16 cellular contexts compared by ENCODE assay signal in genomic region chr13:42549555-42549941, GRCh38. TPM values are rescaled to one million over a fixed set of nuclear protein-coding genes. Genes with fewer than 3 reads are reported as not detected.
DNase-seq lines count a peak whose midpoint lies in the region; ATAC-seq and TF ChIP-seq lines count a peak whose summit lies in the region.
"Had no signal": no experiment of that assay in that cellular context is flagged by ENCODE, and none has a peak within 500 bp of the region (broad histone marks: within the 10 kb centered on the region; RNA-seq: fewer than 3 reads in every experiment).

No MANE protein-coding gene starts in this region.

- H3K36me3 Mint-ChIP-seq in WTC11 = no peaks in the 10 kb centered on the region
- H3K36me3 Mint-ChIP-seq in activated CD8-positive, alpha-beta memory T cell treated with anti-CD3 and anti-CD28 coated beads, Interleukin-2, amount 10 ng/mL, durations not matched to agents 7 days and 5 days = peaks cover 2% of the 10 kb centered on the region

- H3K27me3 ChIP-seq in osteoblast (ENCODE audit: insufficient read depth, low read length) = no peaks in the 10 kb centered on the region

- H3K79me2 ChIP-seq in osteoblast (ENCODE audit: insufficient read depth, low read length) = no peaks in the 10 kb centered on the region

- H3K4me3 ChIP-seq in osteoblast (ENCODE audit: insufficient read depth, low read length) = no peak overlapping the region
- H3K4me3 ChIP-seq: thoracic aorta had no signal

- H3K36me3 ChIP-seq in osteoblast (ENCODE audit: insufficient read depth, low read length) = no peaks in the 10 kb centered on the region
- H3K36me3 ChIP-seq: thoracic aorta had no signal

- H3K27ac ChIP-seq in osteoblast (ENCODE audit: low read depth, low read length) = no peak overlapping the region
- H3K27ac ChIP-seq: thoracic aorta had no signal

- ATAC-seq in GM18909 (IDR thresholded peaks at IDR 0.05; ENCODE audit: poor library complexity, unreplicated experiment) = peak; percentile 24
- ATAC-seq in HG02885 (IDR thresholded peaks at IDR 0.05; ENCODE audit: poor library complexity, unreplicated experiment) = peak; percentile 2
- no peak for ATAC-seq in WTC11
- no peak for ATAC-seq in activated CD8-positive, alpha-beta memory T cell treated with anti-CD3 and anti-CD28 coated beads, Interleukin-2, amount 10 ng/mL, durations not matched to agents 7 days and 5 days

- no peaks in the 10 kb centered on the region for H3K27me3 Mint-ChIP-seq in WTC11 (ENCODE audit: low read depth)
- H3K27me3 Mint-ChIP-seq in activated CD8-positive, alpha-beta memory T cell treated with anti-CD3 and anti-CD28 coated beads, Interleukin-2, amount 10 ng/mL, durations not matched to agents 7 days and 5 days = peaks cover 4% of the 10 kb centered on the region

- POLR2A ChIA-PET in WTC11 (lab: Charles Lee) = no interaction called here

- no peaks in the 10 kb centered on the region for H4K20me1 ChIP-seq in osteoblast (ENCODE audit: insufficient read depth, low read length)

- CTCF ChIA-PET in WTC11 (lab: Charles Lee) = no interaction called here
- CTCF ChIA-PET in activated CD8-positive, alpha-beta memory T cell treated with anti-CD3 and anti-CD28 coated beads, Interleukin-2, amount 10 ng/mL, durations not matched to agents 7 days and 5 days (lab: Charles Lee) = no interaction called here

- no peaks in the 10 kb centered on the region for H3K9me3 ChIP-seq in osteoblast (ENCODE audit: low read depth, low read length)
- H3K9me3 ChIP-seq: thoracic aorta had no signal

- H2AFZ ChIP-seq in osteoblast (ENCODE audit: low read length) = peak overlapping the region; percentile 58

- H3K4me1 Mint-ChIP-seq in WTC11 = peaks cover 13% of the 10 kb centered on the region
- H3K4me1 Mint-ChIP-seq in activated CD8-positive, alpha-beta memory T cell treated with anti-CD3 and anti-CD28 coated beads, Interleukin-2, amount 10 ng/mL, durations not matched to agents 7 days and 5 days = peaks cover 21% of the 10 kb centered on the region

- peak overlapping the region; percentile 35; the same call in 1 of the 2 replicates for H3K27ac Mint-ChIP-seq in WTC11
- no peak overlapping the region for H3K27ac Mint-ChIP-seq in activated CD8-positive, alpha-beta memory T cell treated with anti-CD3 and anti-CD28 coated beads, Interleukin-2, amount 10 ng/mL, durations not matched to agents 7 days and 5 days

- H3K4me3 Mint-ChIP-seq in WTC11 = no peak overlapping the region
- H3K4me3 Mint-ChIP-seq in activated CD8-positive, alpha-beta memory T cell treated with anti-CD3 and anti-CD28 coated beads, Interleukin-2, amount 10 ng/mL, durations not matched to agents 7 days and 5 days = no peak overlapping the region

- H3K9me3 Mint-ChIP-seq in WTC11 = peaks cover 9% of the 10 kb centered on the region
- no peaks in the 10 kb centered on the region for H3K9me3 Mint-ChIP-seq in activated CD8-positive, alpha-beta memory T cell treated with anti-CD3 and anti-CD28 coated beads, Interleukin-2, amount 10 ng/mL, durations not matched to agents 7 days and 5 days (ENCODE audit: low read depth)

- DNase-seq in WTC11 (ENCODE audit: low spot score) = no peak
- DNase-seq in osteoblast (ENCODE audit: insufficient read length, low spot score, missing footprints) = no peak
- DNase-seq in activated naive CD4-positive, alpha-beta T cell (lab: John Stamatoyannopoulos, UW) = no peak
- no peak for DNase-seq in HuH-7 (ENCODE audit: low spot score)
- DNase-seq in activated CD8-positive, alpha-beta memory T cell treated with anti-CD3 and anti-CD28 coated beads, Interleukin-2, amount 10 ng/mL, durations not matched to agents 7 days and 5 days = no peak
- DNase-seq: activated CD4-positive, CD25-positive, alpha-beta regulatory T cell treated with anti-CD3 and anti-CD28 coated beads, Interleukin-2, amount 50 U/mL, for 72 hours; cerebellar nuclear complex; GOT3; MM.1S; NCI-H2081 treated with DMSO at 0.1 percent for 48 hours; NCI-H69; RPMI8226 had no signal

- H3K4me1 ChIP-seq in osteoblast (ENCODE audit: insufficient read depth, low read length) = peaks cover 27% of the 10 kb centered on the region

- no peak for TF ChIP-seq CTCF in WTC11 (IDR thresholded peaks at IDR 0.05)
- TF ChIP-seq CTCF in osteoblast (IDR thresholded peaks at IDR 0.05; ENCODE audit: extremely low read depth, low read depth, low read length) = no peak

- H3K4me2 ChIP-seq in osteoblast (ENCODE audit: insufficient read depth, low read length) = no peak overlapping the region

TF ChIP-seq in WTC11, 78 proteins besides CTCF, POLR2A, EP300 and RAD21:
- TF ChIP-seq CREB1 (CRISPR knock-in tag; IDR thresholded peaks at IDR 0.05) (no peak), KAT7 (CRISPR knock-in tag; IDR thresholded peaks at IDR 0.05; ENCODE audit: borderline replicate concordance) (no peak), ZNF317 (CRISPR knock-in tag; IDR thresholded peaks at IDR 0.05; ENCODE audit: borderline replicate concordance, low read depth) (no peak), EMX1 (CRISPR knock-in tag; IDR thresholded peaks at IDR 0.05) (no peak), HMGA2 (CRISPR knock-in tag; IDR thresholded peaks at IDR 0.05) (no peak), CBFB (CRISPR knock-in tag; IDR thresholded peaks at IDR 0.05; ENCODE audit: low read depth) (no peak), OVOL2 (CRISPR knock-in tag; IDR thresholded peaks at IDR 0.05; ENCODE audit: borderline replicate concordance) (no peak), MYBL2 (CRISPR knock-in tag; IDR thresholded peaks at IDR 0.05) (no peak), RORB (CRISPR knock-in tag; IDR thresholded peaks at IDR 0.05) (no peak), ZNF121 (CRISPR knock-in tag; IDR thresholded peaks at IDR 0.05) (no peak), ZBTB21 (CRISPR knock-in tag; IDR thresholded peaks at IDR 0.05; ENCODE audit: borderline replicate concordance) (no peak), NFYB (CRISPR knock-in tag; conservative IDR thresholded peaks at IDR 0.05; ENCODE audit: low read depth) (no peak), GTF2I (CRISPR knock-in tag; conservative IDR thresholded peaks at IDR 0.05) (no peak), ESRRA (CRISPR knock-in tag; IDR thresholded peaks at IDR 0.05; ENCODE audit: borderline replicate concordance) (no peak), SMAD3 (CRISPR knock-in tag; IDR thresholded peaks at IDR 0.05; ENCODE audit: borderline replicate concordance) (no peak), CDX4 (CRISPR knock-in tag; IDR thresholded peaks at IDR 0.05; ENCODE audit: borderline replicate concordance) (no peak), MAX (CRISPR knock-in tag; IDR thresholded peaks at IDR 0.05) (no peak), NR1H2 (CRISPR knock-in tag; IDR thresholded peaks at IDR 0.05) (no peak)
- TF ChIP-seq, protein P1, sequence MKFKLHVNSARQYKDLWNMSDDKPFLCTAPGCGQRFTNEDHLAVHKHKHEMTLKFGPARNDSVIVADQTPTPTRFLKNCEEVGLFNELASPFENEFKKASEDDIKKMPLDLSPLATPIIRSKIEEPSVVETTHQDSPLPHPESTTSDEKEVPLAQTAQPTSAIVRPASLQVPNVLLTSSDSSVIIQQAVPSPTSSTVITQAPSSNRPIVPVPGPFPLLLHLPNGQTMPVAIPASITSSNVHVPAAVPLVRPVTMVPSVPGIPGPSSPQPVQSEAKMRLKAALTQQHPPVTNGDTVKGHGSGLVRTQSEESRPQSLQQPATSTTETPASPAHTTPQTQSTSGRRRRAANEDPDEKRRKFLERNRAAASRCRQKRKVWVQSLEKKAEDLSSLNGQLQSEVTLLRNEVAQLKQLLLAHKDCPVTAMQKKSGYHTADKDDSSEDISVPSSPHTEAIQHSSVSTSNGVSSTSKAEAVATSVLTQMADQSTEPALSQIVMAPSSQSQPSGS (CRISPR knock-in tag; IDR thresholded peaks at IDR 0.05; ENCODE audit: borderline replicate concordance, low read depth) = no peak

RNA-seq across cellular contexts. Expression of gene TNFSF11, which starts 24.4 kb away (rescaled TPM):
- total RNA-seq in WTC11 (2021) (6.1 to 6.9 TPM (median 6.6 TPM) in 3 replicates), osteoblast (0.72 and 0.88 TPM in 2 replicates)
- 1 to 10 TPM in 1 of 2 experiments, under 1 TPM in 1; 0.76 to 2.4 TPM for total RNA-seq in activated CD8-positive, alpha-beta memory T cell treated with anti-CD3 and anti-CD28 coated beads, Interleukin-2, amount 10 ng/mL, durations not matched to agents 7 days and 5 days
- total RNA-seq: Daoy had no signal

Comparison
In these comparisons a context has a peak if more than half of its experiments do, and no peak if none do; other contexts are left out.
1. ATAC-seq: peak in GM18909 (single experiment) and HG02885 (single experiment); none in WTC11 (single experiment) and activated CD8-positive, alpha-beta memory T cell treated with anti-CD3 and anti-CD28 coated beads, Interleukin-2, amount 10 ng/mL, durations not matched to agents 7 days and 5 days (single experiment).